Comparison of ENCODE assay signal across 8 cellular contexts in genomic region chr1:9293241-9293511, GRCh38. TPM values are rescaled to one million over a fixed set of nuclear protein-coding genes. Genes with fewer than 3 reads are reported as not detected.
DNase-seq lines count a peak whose midpoint lies in the region; ATAC-seq and TF ChIP-seq lines count a peak whose summit lies in the region.

No MANE protein-coding gene starts in this region.

- peaks cover 10 to 13% of the 10 kb centered on the region in 2 experiments for H3K4me1 Mint-ChIP-seq in H9

- H2BK120ac ChIP-seq in H9 (ENCODE audit: low read depth, low read length, poor library complexity, severe bottlenecking) = no peak overlapping the region

- no peaks in the 10 kb centered on the region for H3K9me3 ChIP-seq in H9 (ENCODE audit: control insufficient read depth, low read depth, low read length)
- H3K9me3 ChIP-seq in adrenal gland (replicated peaks in 1 of 3) = peaks cover 0 to 9% (median 0%) of the 10 kb centered on the region in 3 donors
- no peaks in the 10 kb centered on the region for H3K9me3 ChIP-seq in testis

- H3K27me3 Mint-ChIP-seq in H9 (ENCODE audit: low read depth) = peaks cover 27% of the 10 kb centered on the region

- no peak overlapping the region for H3K14ac ChIP-seq in H9 (ENCODE audit: insufficient read depth, low read length)

- H3T11ph ChIP-seq in H9 (ENCODE audit: low read length) = no peak overlapping the region

- TF ChIP-seq POLR2A in adrenal gland (IDR thresholded peaks at IDR 0.05) = no peak
- TF ChIP-seq POLR2A in testis (IDR thresholded peaks at IDR 0.05) = no peak

- intact Hi-C loops in adrenal gland (cut with DNase I) = no loop called here
- intact Hi-C loops in testis (cut with DNase I; ENCODE audit: low total_unique reads) = loop anchor here (10.0 kb wide), 1 partner anchor 152 kb away; no protein-coding TSS in a partner anchor

- H3K4me2 ChIP-seq in H9 (ENCODE audit: insufficient read depth, insufficient read length, low read length) = peak overlapping the region; percentile 57

- no peak overlapping the region for H4K91ac ChIP-seq in H9 (ENCODE audit: insufficient read length, low read depth, low read length)

- no peak overlapping the region for H3K4me3 Mint-ChIP-seq in H9

- peaks cover 9% of the 10 kb centered on the region for H3K23me2 ChIP-seq in H9 (ENCODE audit: insufficient read length, low read depth, low read length, poor library complexity, severe bottlenecking)

- no peaks in the 10 kb centered on the region for H3K36me3 ChIP-seq in adrenal gland (replicated peaks in 1 of 2)
- no peaks in the 10 kb centered on the region for H3K36me3 ChIP-seq in testis (ENCODE audit: low read depth, missing control alignments)

- TF ChIP-seq CTCF in H9 (conservative IDR thresholded peaks at IDR 0.05) = no peak
- no peak for TF ChIP-seq CTCF in adrenal gland (IDR thresholded peaks at IDR 0.05)
- no peak for TF ChIP-seq CTCF in testis (IDR thresholded peaks at IDR 0.05)

- H2BK12ac ChIP-seq in H9 (ENCODE audit: insufficient read length, low read depth, low read length) = no peak overlapping the region

- no peak overlapping the region for H4K8ac ChIP-seq in H9 (replicated peaks; ENCODE audit: insufficient read length, low read depth, low read length)

- H2BK15ac ChIP-seq in H9 (ENCODE audit: low read depth, low read length) = no peak overlapping the region

- peaks cover 8% of the 10 kb centered on the region; the same call in 1 of the 2 replicates for H3K27me3 ChIP-seq in H9 (ENCODE audit: insufficient read depth, low read length)
- no peaks in the 10 kb centered on the region for H3K27me3 ChIP-seq in adrenal gland
- H3K27me3 ChIP-seq in layer of hippocampus (ENCODE audit: control insufficient read depth, insufficient read depth, low read length) = no peaks in the 10 kb centered on the region
- H3K27me3 ChIP-seq in testis = no peaks in the 10 kb centered on the region

- WGBS in H9 (ENCODE audit: extremely low coverage, insufficient read length, low lambda C conversion rate) = no CpG with 5 or more reads among the region's 38 CpGs
- 0 to 1% methylated on average over 5 to 35 of the region's 38 CpGs; no CpG with 5 or more reads in 2 of the 4 donors for WGBS in adrenal gland, 4 donors
- WGBS in testis, 2 donors = 0% methylated on average over 15 of the region's 38 CpGs; no CpG with 5 or more reads in 1 of the 2 donors

- ATAC-seq in GM21825 (IDR thresholded peaks at IDR 0.05; ENCODE audit: unreplicated experiment) = no peak

- H3K18ac ChIP-seq in H9 (ENCODE audit: insufficient read length, low read depth, low read length) = no peak overlapping the region

- H3K27ac Mint-ChIP-seq in H9 = no peak overlapping the region

- H3K9me3 Mint-ChIP-seq in H9 = peaks cover 8% of the 10 kb centered on the region in 2 experiments

- H2AFZ ChIP-seq in H9 (ENCODE audit: low read length) = no peak overlapping the region

- no peaks in the 10 kb centered on the region for H3K79me1 ChIP-seq in H9 (ENCODE audit: insufficient read depth, low read depth, low read length, poor library complexity, severe bottlenecking)

- DNase-seq in H9 (no peak), adrenal gland (no peak), testis (no peak), HPDE6-E6E7 (ENCODE audit: extremely low spot score) (no peak), SKM-1 (lab: John Stamatoyannopoulos, UW; ENCODE audit: unreplicated experiment) (no peak), NCI-H2196 treated with DMSO at 0.1 percent for 48 hours (lab: John Stamatoyannopoulos, UW; ENCODE audit: unreplicated experiment) (no peak)

- peak overlapping the region; percentile 19 to 94 (median 31) for H3K4me3 ChIP-seq in adrenal gland
- peak overlapping the region; percentile 85 to 86 for H3K4me3 ChIP-seq in testis

- H2BK20ac ChIP-seq in H9 (ENCODE audit: low read depth, low read length, poor library complexity, severe bottlenecking) = no peak overlapping the region

- H2BK5ac ChIP-seq in H9 (ENCODE audit: insufficient read length, low read length) = no peak overlapping the region

- peaks cover 0 to 4% (median 0%) of the 10 kb centered on the region in 3 experiments; a peak in 2 of 7 replicates for H3K36me3 Mint-ChIP-seq in H9 (ENCODE audit: insufficient read depth in 1 of 3, low read depth in 3 of 3)

- no peak overlapping the region for H3K27ac ChIP-seq in H9 (ENCODE audit: insufficient read length, low read depth, low read length)
- peak overlapping the region in 3 of 5 donors; percentile 84 to 93 (median 90) for H3K27ac ChIP-seq in adrenal gland
- H3K27ac ChIP-seq in layer of hippocampus (ENCODE audit: low read depth, low read length) = peak overlapping the region; percentile 46
- peak overlapping the region; percentile 39 to 93 for H3K27ac ChIP-seq in testis

- H4K20me1 ChIP-seq in H9 (ENCODE audit: control insufficient read depth, insufficient read depth, insufficient read length) = no peaks in the 10 kb centered on the region

- H3K56ac ChIP-seq in H9 (ENCODE audit: insufficient read length, low read depth, low read length) = no peak overlapping the region

- H3K9ac ChIP-seq in H9 (ENCODE audit: extremely low read depth, insufficient read length, low read length) = no peak overlapping the region

- H4K5ac ChIP-seq in H9 (ENCODE audit: insufficient read length, low read depth, low read length) = no peak overlapping the region

- no peaks in the 10 kb centered on the region for H3K79me2 ChIP-seq in H9 (ENCODE audit: insufficient read depth, low read length)

- no peak overlapping the region for H3K23ac ChIP-seq in H9 (ENCODE audit: insufficient read length, low read depth, low read length)

- H3K4me1 ChIP-seq in H9 (ENCODE audit: insufficient read depth, low read length) (no peaks in the 10 kb centered on the region), adrenal gland (replicated peaks in 1 of 2) (peaks cover 14 to 36% of the 10 kb centered on the region in 2 donors), testis (peaks cover 40% of the 10 kb centered on the region)

- no peak overlapping the region for H3K4ac ChIP-seq in H9 (ENCODE audit: low read depth, low read length)

- H2AK5ac ChIP-seq in H9 (ENCODE audit: insufficient read length, low read length) = no peak overlapping the region

RNA-seq across cellular contexts. Expression of gene SPSB1, which starts 0.5 kb away (rescaled TPM):
- total RNA-seq in H9 (2021) (2.7 and 2.9 TPM in 2 replicates), adrenal gland (10 to 100 TPM in 5 of 8 donors, 1 to 10 TPM in 3; 8.4 to 14.0 (median 10.2) TPM), testis (10 to 100 TPM; 30.0 to 37.9 TPM)
- polyA plus RNA-seq in adrenal gland (10 to 100 TPM in 1 of 3 donors, 1 to 10 TPM in 2; 5.1 to 12.9 (median 5.5) TPM), testis (ENCODE audit: insufficient read depth, low read depth, low replicate concordance) (19.8 TPM)

RNA-seq across cellular contexts. Expression of gene H6PD, which starts 58.6 kb away (rescaled TPM):
- total RNA-seq in H9 (2021) (7.6 and 7.9 TPM in 2 replicates), adrenal gland (100 to 1,000 TPM in 2 of 8 donors, 10 to 100 TPM in 6; 65.7 to 116 (median 84.2) TPM), testis (10 to 100 TPM; 55.0 to 67.8 TPM)
- polyA plus RNA-seq in adrenal gland (10 to 100 TPM; 20.3 to 28.8 (median 22.7) TPM), testis (ENCODE audit: insufficient read depth, low read depth, low replicate concordance) (23.8 TPM)
